ENCODE assay signal across 1 cellular context in genomic region chr6:44156494-44157151, GRCh38.
TF ChIP-seq lines count a peak whose summit lies in the region.

No MANE protein-coding gene starts in this region.

TF ChIP-seq in HepG2, 621 proteins besides CTCF, POLR2A, EP300 and RAD21 (continues in another document):
- TF ChIP-seq ZNF235 (CRISPR knock-in tag; IDR thresholded peaks at IDR 0.05; ENCODE audit: borderline replicate concordance), result no peak
- no peak for TF ChIP-seq ZNF777 (CRISPR knock-in tag; IDR thresholded peaks at IDR 0.05)
- TF ChIP-seq ZSCAN20 (CRISPR knock-in tag; IDR thresholded peaks at IDR 0.05; ENCODE audit: borderline replicate concordance), result no peak; the same call in 1 of the 2 replicates
- TF ChIP-seq GABPB1 (CRISPR knock-in tag; IDR thresholded peaks at IDR 0.05), result peak; percentile 52
- TF ChIP-seq NCOA2 (CRISPR knock-in tag; IDR thresholded peaks at IDR 0.05), result peak; percentile 91
- TF ChIP-seq ZNF879 (CRISPR knock-in tag; IDR thresholded peaks at IDR 0.05), result no peak
- TF ChIP-seq MYPOP (CRISPR knock-in tag; IDR thresholded peaks at IDR 0.05), result peak; percentile 72
- 0 out of 2 replicates have a peak, but pooled peaks have one; percentile 15 for TF ChIP-seq ZNF230 (CRISPR knock-in tag; IDR thresholded peaks at IDR 0.05)
- TF ChIP-seq ZNF318 (CRISPR knock-in tag; IDR thresholded peaks at IDR 0.05), result no peak; the same call in 1 of the 2 replicates
- TF ChIP-seq ZNF687 (CRISPR knock-in tag; IDR thresholded peaks at IDR 0.05), result peak; percentile 96
- peak; percentile 77; the same call in 1 of the 2 replicates for TF ChIP-seq ZKSCAN8 (CRISPR knock-in tag; IDR thresholded peaks at IDR 0.05; ENCODE audit: borderline replicate concordance)
- peak; percentile 60; the same call in 1 of the 2 replicates for TF ChIP-seq ZNF12 (CRISPR knock-in tag; IDR thresholded peaks at IDR 0.05)
- no peak for TF ChIP-seq SP140L (CRISPR knock-in tag; IDR thresholded peaks at IDR 0.05; ENCODE audit: borderline replicate concordance)
- peak; percentile 64; the same call in 1 of the 2 replicates for TF ChIP-seq ZNF225 (CRISPR knock-in tag; IDR thresholded peaks at IDR 0.05)
- TF ChIP-seq GATAD2A (CRISPR knock-in tag; IDR thresholded peaks at IDR 0.05), result peak; percentile 97
- TF ChIP-seq LBX2 (CRISPR knock-in tag; IDR thresholded peaks at IDR 0.05; ENCODE audit: borderline replicate concordance), result no peak; the same call in 1 of the 2 replicates
- TF ChIP-seq NFIC (IDR thresholded peaks at IDR 0.05; ENCODE audit: low read length), result peak; percentile 1; the same call in 1 of the 2 replicates
- peak; percentile 89 for TF ChIP-seq MEF2D (CRISPR knock-in tag; IDR thresholded peaks at IDR 0.05)
- TF ChIP-seq ZNF501 (CRISPR knock-in tag; IDR thresholded peaks at IDR 0.05), result peak; percentile 91
- TF ChIP-seq PHF21A (CRISPR knock-in tag; IDR thresholded peaks at IDR 0.05), result peak; percentile 95
- TF ChIP-seq JUN (CRISPR knock-in tag; IDR thresholded peaks at IDR 0.05), result peak; percentile 13
- peak; percentile 91 for TF ChIP-seq AKAP8 (CRISPR knock-in tag; IDR thresholded peaks at IDR 0.05)
- no peak for TF ChIP-seq ARNT (IDR thresholded peaks at IDR 0.05)
- TF ChIP-seq ZNF432 (CRISPR knock-in tag; IDR thresholded peaks at IDR 0.05; ENCODE audit: borderline replicate concordance), result no peak
- 0 out of 2 replicates have a peak, but pooled peaks have one; percentile 76 for TF ChIP-seq ZBTB7A (CRISPR knock-in tag; IDR thresholded peaks at IDR 0.05)
- peak; percentile 91 for TF ChIP-seq NR2C2 (CRISPR knock-in tag; IDR thresholded peaks at IDR 0.05; ENCODE audit: borderline replicate concordance)
- no peak for TF ChIP-seq REXO4 (CRISPR knock-in tag; IDR thresholded peaks at IDR 0.05; ENCODE audit: borderline replicate concordance)
- TF ChIP-seq SUZ12 (IDR thresholded peaks at IDR 0.05; ENCODE audit: low read depth, low read length), result no peak
- no peak for TF ChIP-seq SYNCRIP (IDR thresholded peaks at IDR 0.05; ENCODE audit: insufficient read depth, low read depth, low read length)
- no peak for TF ChIP-seq E2F5 (CRISPR knock-in tag; conservative IDR thresholded peaks at IDR 0.05)
- 0 out of 2 replicates have a peak, but pooled peaks have one; percentile 53 for TF ChIP-seq SP2 (CRISPR knock-in tag; IDR thresholded peaks at IDR 0.05)
- no peak for TF ChIP-seq ZBTB2 (CRISPR knock-in tag; IDR thresholded peaks at IDR 0.05; ENCODE audit: low read depth)
